Comparison of ENCODE assay signal across 1 cellular context in genomic region chr17:996554-997344, GRCh38.
TF ChIP-seq lines count a peak whose summit lies in the region.

Gene TIMM22 (plus strand): TSS chr17:997129. CDS start chr17:997143, 14 bp downstream.

TF ChIP-seq in HepG2, 621 proteins besides CTCF, POLR2A, EP300 and RAD21 (continued from another document and continues in another):
- TF ChIP-seq, protein P1, sequence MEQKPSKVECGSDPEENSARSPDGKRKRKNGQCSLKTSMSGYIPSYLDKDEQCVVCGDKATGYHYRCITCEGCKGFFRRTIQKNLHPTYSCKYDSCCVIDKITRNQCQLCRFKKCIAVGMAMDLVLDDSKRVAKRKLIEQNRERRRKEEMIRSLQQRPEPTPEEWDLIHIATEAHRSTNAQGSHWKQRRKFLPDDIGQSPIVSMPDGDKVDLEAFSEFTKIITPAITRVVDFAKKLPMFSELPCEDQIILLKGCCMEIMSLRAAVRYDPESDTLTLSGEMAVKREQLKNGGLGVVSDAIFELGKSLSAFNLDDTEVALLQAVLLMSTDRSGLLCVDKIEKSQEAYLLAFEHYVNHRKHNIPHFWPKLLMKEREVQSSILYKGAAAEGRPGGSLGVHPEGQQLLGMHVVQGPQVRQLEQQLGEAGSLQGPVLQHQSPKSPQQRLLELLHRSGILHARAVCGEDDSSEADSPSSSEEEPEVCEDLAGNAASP (CRISPR knock-in tag; IDR thresholded peaks at IDR 0.05; ENCODE audit: borderline replicate concordance) = peak; percentile 71
- TF ChIP-seq ZNF354B (CRISPR knock-in tag; IDR thresholded peaks at IDR 0.05) (peak; percentile 67; the same call in 1 of the 2 replicates), HOXD1 (CRISPR knock-in tag; IDR thresholded peaks at IDR 0.05) (peak; percentile 88), ZNF737 (CRISPR knock-in tag; IDR thresholded peaks at IDR 0.05; ENCODE audit: borderline replicate concordance) (no peak), EED (CRISPR knock-in tag; IDR thresholded peaks at IDR 0.05) (no peak), DZIP1 (CRISPR knock-in tag; IDR thresholded peaks at IDR 0.05) (no peak), ZNF331 (CRISPR knock-in tag; IDR thresholded peaks at IDR 0.05) (peak; percentile 68), ZNF766 (CRISPR knock-in tag; IDR thresholded peaks at IDR 0.05; ENCODE audit: borderline replicate concordance) (peak; percentile 90), ISL2 (CRISPR knock-in tag; IDR thresholded peaks at IDR 0.05) (peak; percentile 56), IKZF4 (CRISPR knock-in tag; IDR thresholded peaks at IDR 0.05; ENCODE audit: borderline replicate concordance, low read depth, not compliant biosample characterization) (peak; percentile 50), ELF3 (CRISPR knock-in tag; IDR thresholded peaks at IDR 0.05) (peak; percentile 63), HNRNPUL1 (IDR thresholded peaks at IDR 0.05; ENCODE audit: low read depth, low read length) (no peak), ZNF775 (CRISPR knock-in tag; IDR thresholded peaks at IDR 0.05; ENCODE audit: borderline replicate concordance) (peak; percentile 19; the same call in 1 of the 2 replicates), CREM (IDR thresholded peaks at IDR 0.05) (peak; percentile 97), CREM (CRISPR knock-in tag; IDR thresholded peaks at IDR 0.05) (peak; percentile 74; the same call in 1 of the 2 replicates), PAX8 (CRISPR knock-in tag; IDR thresholded peaks at IDR 0.05; ENCODE audit: borderline replicate concordance) (no peak; the same call in 1 of the 2 replicates), FOXO1 (CRISPR knock-in tag; IDR thresholded peaks at IDR 0.05) (peak; percentile 55), ZNF510 (CRISPR knock-in tag; IDR thresholded peaks at IDR 0.05; ENCODE audit: low read depth) (peak; percentile 94), HNF4G (IDR thresholded peaks at IDR 0.05; ENCODE audit: borderline replicate concordance, low read depth, low read length) (0 out of 2 replicates have a peak, but pooled peaks have one; percentile 14), HNF4G (CRISPR knock-in tag; IDR thresholded peaks at IDR 0.05; ENCODE audit: borderline replicate concordance, low read depth) (no peak), SIN3B (IDR thresholded peaks at IDR 0.05; ENCODE audit: low read length) (peak; percentile 98), ZNF614 (CRISPR knock-in tag; IDR thresholded peaks at IDR 0.05; ENCODE audit: borderline replicate concordance) (peak; percentile 30; the same call in 1 of the 2 replicates), KMT2A (CRISPR knock-in tag; IDR thresholded peaks at IDR 0.05) (peak; percentile 87), KDM1A (CRISPR knock-in tag; IDR thresholded peaks at IDR 0.05) (no peak), ZNF790 (CRISPR knock-in tag; IDR thresholded peaks at IDR 0.05; ENCODE audit: borderline replicate concordance) (peak; percentile 83; the same call in 1 of the 2 replicates), ZBTB8A (CRISPR knock-in tag; IDR thresholded peaks at IDR 0.05; ENCODE audit: borderline replicate concordance, low read depth) (no peak), MAFG (CRISPR knock-in tag; IDR thresholded peaks at IDR 0.05) (peak; percentile 49; the same call in 1 of the 2 replicates), NONO (IDR thresholded peaks at IDR 0.05) (no peak), NONO (CRISPR knock-in tag; conservative IDR thresholded peaks at IDR 0.05) (peak; percentile 93), EEA1 (CRISPR knock-in tag; IDR thresholded peaks at IDR 0.05; ENCODE audit: borderline replicate concordance) (no peak), WIZ (CRISPR knock-in tag; IDR thresholded peaks at IDR 0.05) (peak; percentile 74; the same call in 1 of the 2 replicates), MXD3 (CRISPR knock-in tag; IDR thresholded peaks at IDR 0.05) (peak; percentile 75; the same call in 1 of the 2 replicates), THAP8 (CRISPR knock-in tag; IDR thresholded peaks at IDR 0.05; ENCODE audit: borderline replicate concordance) (no peak), NAIF1 (CRISPR knock-in tag; IDR thresholded peaks at IDR 0.05; ENCODE audit: borderline replicate concordance) (peak; percentile 61), MZF1 (CRISPR knock-in tag; IDR thresholded peaks at IDR 0.05; ENCODE audit: borderline replicate concordance) (no peak), RFXANK (CRISPR knock-in tag; IDR thresholded peaks at IDR 0.05) (0 out of 2 replicates have a peak, but pooled peaks have one; percentile 20), ZNF609 (CRISPR knock-in tag; IDR thresholded peaks at IDR 0.05; ENCODE audit: borderline replicate concordance) (peak; percentile 26; the same call in 1 of the 2 replicates), ZNF263 (CRISPR knock-in tag; IDR thresholded peaks at IDR 0.05) (no peak; the same call in none of the 2 replicates)
- TF ChIP-seq, protein P2, sequence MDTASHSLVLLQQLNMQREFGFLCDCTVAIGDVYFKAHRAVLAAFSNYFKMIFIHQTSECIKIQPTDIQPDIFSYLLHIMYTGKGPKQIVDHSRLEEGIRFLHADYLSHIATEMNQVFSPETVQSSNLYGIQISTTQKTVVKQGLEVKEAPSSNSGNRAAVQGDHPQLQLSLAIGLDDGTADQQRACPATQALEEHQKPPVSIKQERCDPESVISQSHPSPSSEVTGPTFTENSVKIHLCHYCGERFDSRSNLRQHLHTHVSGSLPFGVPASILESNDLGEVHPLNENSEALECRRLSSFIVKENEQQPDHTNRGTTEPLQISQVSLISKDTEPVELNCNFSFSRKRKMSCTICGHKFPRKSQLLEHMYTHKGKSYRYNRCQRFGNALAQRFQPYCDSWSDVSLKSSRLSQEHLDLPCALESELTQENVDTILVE (CRISPR knock-in tag; IDR thresholded peaks at IDR 0.05) = peak; percentile 82; the same call in 1 of the 2 replicates
- TF ChIP-seq, protein P3, sequence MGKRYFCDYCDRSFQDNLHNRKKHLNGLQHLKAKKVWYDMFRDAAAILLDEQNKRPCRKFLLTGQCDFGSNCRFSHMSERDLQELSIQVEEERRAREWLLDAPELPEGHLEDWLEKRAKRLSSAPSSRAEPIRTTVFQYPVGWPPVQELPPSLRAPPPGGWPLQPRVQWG (CRISPR knock-in tag; IDR thresholded peaks at IDR 0.05; ENCODE audit: borderline replicate concordance, low read depth) = no peak
- TF ChIP-seq, protein P4, sequence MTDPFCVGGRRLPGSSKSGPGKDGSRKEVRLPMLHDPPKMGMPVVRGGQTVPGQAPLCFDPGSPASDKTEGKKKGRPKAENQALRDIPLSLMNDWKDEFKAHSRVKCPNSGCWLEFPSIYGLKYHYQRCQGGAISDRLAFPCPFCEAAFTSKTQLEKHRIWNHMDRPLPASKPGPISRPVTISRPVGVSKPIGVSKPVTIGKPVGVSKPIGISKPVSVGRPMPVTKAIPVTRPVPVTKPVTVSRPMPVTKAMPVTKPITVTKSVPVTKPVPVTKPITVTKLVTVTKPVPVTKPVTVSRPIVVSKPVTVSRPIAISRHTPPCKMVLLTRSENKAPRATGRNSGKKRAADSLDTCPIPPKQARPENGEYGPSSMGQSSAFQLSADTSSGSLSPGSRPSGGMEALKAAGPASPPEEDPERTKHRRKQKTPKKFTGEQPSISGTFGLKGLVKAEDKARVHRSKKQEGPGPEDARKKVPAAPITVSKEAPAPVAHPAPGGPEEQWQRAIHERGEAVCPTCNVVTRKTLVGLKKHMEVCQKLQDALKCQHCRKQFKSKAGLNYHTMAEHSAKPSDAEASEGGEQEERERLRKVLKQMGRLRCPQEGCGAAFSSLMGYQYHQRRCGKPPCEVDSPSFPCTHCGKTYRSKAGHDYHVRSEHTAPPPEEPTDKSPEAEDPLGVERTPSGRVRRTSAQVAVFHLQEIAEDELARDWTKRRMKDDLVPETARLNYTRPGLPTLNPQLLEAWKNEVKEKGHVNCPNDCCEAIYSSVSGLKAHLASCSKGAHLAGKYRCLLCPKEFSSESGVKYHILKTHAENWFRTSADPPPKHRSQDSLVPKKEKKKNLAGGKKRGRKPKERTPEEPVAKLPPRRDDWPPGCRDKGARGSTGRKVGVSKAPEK (CRISPR knock-in tag; IDR thresholded peaks at IDR 0.05; ENCODE audit: borderline replicate concordance) = 0 out of 2 replicates have a peak, but pooled peaks have one; percentile 33
- TF ChIP-seq, protein P5, sequence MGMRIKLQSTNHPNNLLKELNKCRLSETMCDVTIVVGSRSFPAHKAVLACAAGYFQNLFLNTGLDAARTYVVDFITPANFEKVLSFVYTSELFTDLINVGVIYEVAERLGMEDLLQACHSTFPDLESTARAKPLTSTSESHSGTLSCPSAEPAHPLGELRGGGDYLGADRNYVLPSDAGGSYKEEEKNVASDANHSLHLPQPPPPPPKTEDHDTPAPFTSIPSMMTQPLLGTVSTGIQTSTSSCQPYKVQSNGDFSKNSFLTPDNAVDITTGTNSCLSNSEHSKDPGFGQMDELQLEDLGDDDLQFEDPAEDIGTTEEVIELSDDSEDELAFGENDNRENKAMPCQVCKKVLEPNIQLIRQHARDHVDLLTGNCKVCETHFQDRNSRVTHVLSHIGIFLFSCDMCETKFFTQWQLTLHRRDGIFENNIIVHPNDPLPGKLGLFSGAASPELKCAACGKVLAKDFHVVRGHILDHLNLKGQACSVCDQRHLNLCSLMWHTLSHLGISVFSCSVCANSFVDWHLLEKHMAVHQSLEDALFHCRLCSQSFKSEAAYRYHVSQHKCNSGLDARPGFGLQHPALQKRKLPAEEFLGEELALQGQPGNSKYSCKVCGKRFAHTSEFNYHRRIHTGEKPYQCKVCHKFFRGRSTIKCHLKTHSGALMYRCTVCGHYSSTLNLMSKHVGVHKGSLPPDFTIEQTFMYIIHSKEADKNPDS (CRISPR knock-in tag; IDR thresholded peaks at IDR 0.05) = peak; percentile 36; the same call in 1 of the 2 replicates
- TF ChIP-seq, protein P6, sequence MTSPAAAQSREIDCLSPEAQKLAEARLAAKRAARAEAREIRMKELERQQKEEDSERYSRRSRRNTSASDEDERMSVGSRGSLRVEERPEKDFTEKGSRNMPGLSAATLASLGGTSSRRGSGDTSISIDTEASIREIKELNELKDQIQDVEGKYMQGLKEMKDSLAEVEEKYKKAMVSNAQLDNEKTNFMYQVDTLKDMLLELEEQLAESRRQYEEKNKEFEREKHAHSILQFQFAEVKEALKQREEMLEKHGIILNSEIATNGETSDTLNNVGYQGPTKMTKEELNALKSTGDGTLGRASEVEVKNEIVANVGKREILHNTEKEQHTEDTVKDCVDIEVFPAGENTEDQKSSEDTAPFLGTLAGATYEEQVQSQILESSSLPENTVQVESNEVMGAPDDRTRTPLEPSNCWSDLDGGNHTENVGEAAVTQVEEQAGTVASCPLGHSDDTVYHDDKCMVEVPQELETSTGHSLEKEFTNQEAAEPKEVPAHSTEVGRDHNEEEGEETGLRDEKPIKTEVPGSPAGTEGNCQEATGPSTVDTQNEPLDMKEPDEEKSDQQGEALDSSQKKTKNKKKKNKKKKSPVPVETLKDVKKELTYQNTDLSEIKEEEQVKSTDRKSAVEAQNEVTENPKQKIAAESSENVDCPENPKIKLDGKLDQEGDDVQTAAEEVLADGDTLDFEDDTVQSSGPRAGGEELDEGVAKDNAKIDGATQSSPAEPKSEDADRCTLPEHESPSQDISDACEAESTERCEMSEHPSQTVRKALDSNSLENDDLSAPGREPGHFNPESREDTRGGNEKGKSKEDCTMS (CRISPR knock-in tag; conservative IDR thresholded peaks at IDR 0.05) = 0 out of 2 replicates have a peak, but pooled peaks have one; percentile 19
